Comparison of ENCODE assay signal across 15 cellular contexts in genomic region chr22:40009953-40010751, GRCh38. TPM values are rescaled to one million over a fixed set of nuclear protein-coding genes. Genes with fewer than 3 reads are reported as not detected.
DNase-seq lines count a peak whose midpoint lies in the region; ATAC-seq, FAIRE-seq and TF ChIP-seq lines count a peak whose summit lies in the region.
"Had no signal": no experiment of that assay in that cellular context is flagged by ENCODE, and none has a peak within 500 bp of the region (broad histone marks: within the 10 kb centered on the region; RNA-seq: fewer than 3 reads in every experiment).

No MANE protein-coding gene starts in this region.

- TF ChIP-seq CTCF in testis (IDR thresholded peaks at IDR 0.05) = no peak

- DNase-seq in Right ventricle myocardium inferior (ENCODE audit: missing footprints) (peak; percentile 22), cardiac septum (ENCODE audit: low spot score) (no peak), head of caudate nucleus (peak in 33 of 42 donors; percentile 12 to 78 (median 52)), urothelium cell line (ENCODE audit: low spot score) (no peak), iPS-NIHi7 (ENCODE audit: extremely low spot score) (no peak), testis (no peak)
- DNase-seq in activated CD4-positive, alpha-beta T cell treated with anti-CD3 and anti-CD28 coated beads for 48 hours = peak; percentile 36
- DNase-seq: activated CD4-positive, CD25-positive, alpha-beta regulatory T cell treated with anti-CD3 and anti-CD28 coated beads, Interleukin-2, amount 50 U/mL, for 72 hours; BE2C; HCEC 1CT had no signal

- no peaks in the 10 kb centered on the region for H3K27me3 ChIP-seq in testis
- H3K27me3 ChIP-seq: BE2C, hepatocyte had no signal

- H3K9me3 ChIP-seq in testis = no peaks in the 10 kb centered on the region
- H3K9me3 ChIP-seq: BE2C, neutrophil had no signal

- WGBS in testis, 2 donors = 70 to 79% methylated on average over 25 of the region's 25 CpGs

- FAIRE-seq in urothelium cell line (lab: Jason Lieb, UNC) = peak; percentile 78
- FAIRE-seq: colon had no signal

- H3K27ac ChIP-seq in testis = no peak overlapping the region
- H3K27ac ChIP-seq: hepatocyte, neutrophil had no signal

- H3K4me3 ChIP-seq in testis = no peak overlapping the region
- H3K4me3 ChIP-seq: hepatocyte had no signal

- H3K4me1 ChIP-seq in testis = no peaks in the 10 kb centered on the region

- intact Hi-C loops in Right ventricle myocardium inferior (cut with DNase I) = loop anchor here (5.0 kb wide), 1 partner anchor 78 kb away; no protein-coding TSS in a partner anchor
- intact Hi-C loops in cardiac septum (cut with DNase I) = no loop called here
- intact Hi-C loops in head of caudate nucleus (cut with DNase I) = no loop called here
- intact Hi-C loops in testis (cut with DNase I; ENCODE audit: low total_unique reads) = no loop called here

- ATAC-seq in Right ventricle myocardium inferior (no peak), GM21515 (IDR thresholded peaks at IDR 0.05; ENCODE audit: unreplicated experiment) (no peak)

- no peaks in the 10 kb centered on the region for H3K36me3 ChIP-seq in testis (ENCODE audit: low read depth, missing control alignments)
- H3K36me3 ChIP-seq: BE2C, neutrophil had no signal

- no peak for TF ChIP-seq POLR2A in testis (IDR thresholded peaks at IDR 0.05)

RNA-seq across cellular contexts. Expression of gene FAM83F, which starts 15.4 kb away (rescaled TPM):
- total RNA-seq in Right ventricle myocardium inferior = 6.1 TPM
- total RNA-seq in cardiac septum = 2.3 TPM
- total RNA-seq in testis = 10 to 100 TPM; 30.2 to 41.1 TPM
- polyA plus RNA-seq in testis (ENCODE audit: insufficient read depth, low read depth, low replicate concordance) = 57.7 TPM

RNA-seq across cellular contexts. Expression of gene TMA7B, which starts 50.0 kb away (rescaled TPM):
- total RNA-seq in Right ventricle myocardium inferior (not detected), cardiac septum (not detected), testis (under 1 TPM; 0.43 to 0.47 TPM)
- not detected for polyA plus RNA-seq in testis (ENCODE audit: insufficient read depth, low read depth, low replicate concordance)
- total RNA-seq: hepatocyte, PC-3 had no signal
- polyA plus RNA-seq: hepatocyte had no signal

Comparison
In these comparisons a context has a peak if more than half of its experiments do, and no peak if none do; other contexts are left out.
1. DNase-seq: peak in Right ventricle myocardium inferior (single experiment), activated CD4-positive, alpha-beta T cell treated with anti-CD3 and anti-CD28 coated beads for 48 hours (single experiment) and head of caudate nucleus (33 of 42); none in cardiac septum (single experiment), urothelium cell line (single experiment), iPS-NIHi7 (single experiment) and testis (single experiment).